Comparison of ENCODE assay signal across 18 cellular contexts in the genomic region with DNA sequence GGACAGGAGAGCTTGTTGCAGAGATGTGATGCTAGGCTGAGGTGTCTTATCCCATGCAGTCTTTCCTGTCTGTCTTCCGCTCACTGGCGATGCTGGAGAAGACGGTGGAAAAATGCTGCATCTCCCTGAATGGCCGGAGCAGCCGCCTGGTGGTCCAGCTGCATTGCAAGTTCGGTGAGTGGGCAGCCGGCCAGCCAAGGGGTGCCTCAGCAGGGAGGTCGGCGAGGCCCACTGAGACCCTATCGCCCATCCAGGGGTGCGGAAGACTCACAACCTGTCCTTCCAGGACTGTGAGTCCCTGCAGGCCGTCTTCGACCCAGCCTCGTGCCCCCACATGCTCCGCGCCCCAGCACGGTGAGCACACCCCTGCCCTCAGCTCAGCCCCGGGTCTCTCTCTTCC. TPM values are rescaled to one million over a fixed set of nuclear protein-coding genes. Genes with fewer than 3 reads are reported as not detected.
A peak's percentile ranks its signal among the peaks of the same experiment; 100 is the strongest.
DNase-seq lines count a peak whose midpoint lies in the region; ATAC-seq lines count a peak whose summit lies in the region.
"Had no signal": no experiment of that assay in that cellular context is flagged by ENCODE, and none has a peak within 500 bp of the region (broad histone marks: within the 10 kb centered on the region; RNA-seq: fewer than 3 reads in every experiment).

No MANE protein-coding gene starts in this region.

- POLR2A ChIA-PET in activated CD8-positive, alpha-beta T cell treated with anti-CD3 and anti-CD28 coated beads, Interleukin-2, amount 10 ng/mL, durations not matched to agents 7 days and 5 days (lab: Charles Lee) = no interaction called here

- no peak for ATAC-seq in activated CD8-positive, alpha-beta T cell treated with anti-CD3 and anti-CD28 coated beads, Interleukin-2, amount 10 ng/mL, durations not matched to agents 7 days and 5 days
- no peak for ATAC-seq in stimulated activated naive CD8-positive, alpha-beta T cell treated with anti-CD3 and anti-CD28 coated beads, Interleukin-15, amount 100 ng/mL, for 72 hours
- no peak for ATAC-seq in GM19023 (IDR thresholded peaks at IDR 0.05; ENCODE audit: unreplicated experiment)
- ATAC-seq in left colon = no peak
- ATAC-seq: right cardiac atrium, SK-N-SH treated with all-trans-retinoic acid at 6 μM for 48 hours had no signal

- intact Hi-C loops in left colon (cut with DNase I, micrococcal nuclease) = loop anchor here in 1 of 2 donors (10.0 kb wide), 1 partner anchor 111 kb away; a partner anchor contains a TSS

- WGBS in mesenchymal stem cell = 96% methylated on average over 18 of the region's 18 CpGs

- H4K8ac ChIP-seq in mesenchymal stem cell (ENCODE audit: low read length) = no peak overlapping the region

- no peak overlapping the region for H2BK15ac ChIP-seq in mesenchymal stem cell (ENCODE audit: low read depth, poor library complexity, severe bottlenecking)

- H2BK5ac ChIP-seq in mesenchymal stem cell (ENCODE audit: low read depth, low read length, poor library complexity, severe bottlenecking) = no peak overlapping the region

- H3K9ac ChIP-seq in mesenchymal stem cell (ENCODE audit: low read length) = no peak overlapping the region

- H3K36me3 Mint-ChIP-seq in activated naive CD4-positive, alpha-beta T cell treated with anti-CD3 and anti-CD28 coated beads, Interleukin-2, amount 10 ng/mL, durations not matched to agents 7 days and 5 days = peaks cover 37% of the 10 kb centered on the region
- H3K36me3 Mint-ChIP-seq in activated CD8-positive, alpha-beta T cell treated with anti-CD3 and anti-CD28 coated beads, Interleukin-2, amount 10 ng/mL, durations not matched to agents 7 days and 5 days (ENCODE audit: low read depth) = peaks cover 48% of the 10 kb centered on the region

- DNase-seq in activated naive CD4-positive, alpha-beta T cell treated with anti-CD3 and anti-CD28 coated beads, Interleukin-2, amount 10 ng/mL, durations not matched to agents 7 days and 5 days = no peak
- DNase-seq in activated naive CD4-positive, alpha-beta T cell (lab: John Stamatoyannopoulos, UW) = no peak
- no peak for DNase-seq in activated CD8-positive, alpha-beta T cell treated with anti-CD3 and anti-CD28 coated beads, Interleukin-2, amount 10 ng/mL, durations not matched to agents 7 days and 5 days
- DNase-seq in mesenchymal stem cell (no peak), NCI-H1436 treated with DMSO at 0.1 percent for 48 hours (lab: John Stamatoyannopoulos, UW) (no peak), left colon (no peak)
- peak in 1 of 2 donors; percentile 10 for DNase-seq in stimulated activated naive CD8-positive, alpha-beta T cell treated with anti-CD3 and anti-CD28 coated beads, Interleukin-15, amount 100 ng/mL, for 72 hours
- DNase-seq: DMS 273 treated with DMSO at 0.1 percent for 48 hours; dorsolateral prefrontal cortex; left ventricle myocardium inferior; NCI-H2029; NCI-H510A; stimulated activated CD4-positive, alpha-beta T cell treated with anti-CD3 and anti-CD28 coated beads, Interleukin-1b, Interleukin-23, amount 100 ng/mL, for 48 hours; transverse colon had no signal

- H3K27me3 Mint-ChIP-seq in activated naive CD4-positive, alpha-beta T cell treated with anti-CD3 and anti-CD28 coated beads, Interleukin-2, amount 10 ng/mL, durations not matched to agents 7 days and 5 days = no peaks in the 10 kb centered on the region
- H3K27me3 Mint-ChIP-seq in activated CD8-positive, alpha-beta T cell treated with anti-CD3 and anti-CD28 coated beads, Interleukin-2, amount 10 ng/mL, durations not matched to agents 7 days and 5 days (ENCODE audit: low read depth) = no peaks in the 10 kb centered on the region
- H3K27me3 Mint-ChIP-seq in stimulated activated naive CD8-positive, alpha-beta T cell treated with anti-CD3 and anti-CD28 coated beads, Interleukin-15, amount 100 ng/mL, for 72 hours = no peaks in the 10 kb centered on the region

- CTCF ChIA-PET in activated naive CD4-positive, alpha-beta T cell treated with anti-CD3 and anti-CD28 coated beads, Interleukin-2, amount 10 ng/mL, durations not matched to agents 7 days and 5 days (lab: Charles Lee) = interaction anchor here (1.6 kb wide), 1 partner anchor 112 kb away, joined by 4 read pairs; a partner anchor contains a TSS
- CTCF ChIA-PET in activated CD8-positive, alpha-beta T cell treated with anti-CD3 and anti-CD28 coated beads, Interleukin-2, amount 10 ng/mL, durations not matched to agents 7 days and 5 days (lab: Charles Lee) = interaction anchor here (4.1 to 31.4 kb wide), 3 partner anchors 8 to 36 kb away, joined by 32 to 998 read pairs (median 36); a partner anchor contains a TSS

- no peak overlapping the region for H2BK120ac ChIP-seq in mesenchymal stem cell (ENCODE audit: low read depth, low read length)

- H3K79me1 ChIP-seq in mesenchymal stem cell (replicated peaks; ENCODE audit: low read length, poor library complexity, severe bottlenecking) = peaks cover 38% of the 10 kb centered on the region

- peaks cover 28 to 45% of the 10 kb centered on the region in 2 experiments for H3K36me3 ChIP-seq in mesenchymal stem cell (ENCODE audit: control insufficient read depth in 1 of 2, insufficient read depth in 2 of 2, low read depth in 1 of 2, low read length in 2 of 2)

- no peaks in the 10 kb centered on the region for H3K9me3 ChIP-seq in mesenchymal stem cell (ENCODE audit: control insufficient read depth, low read length)
- H3K9me3 ChIP-seq: left ventricle myocardium inferior, transverse colon had no signal

- H2AK5ac ChIP-seq in mesenchymal stem cell (ENCODE audit: low read length, severe bottlenecking) = no peak overlapping the region

- H2BK12ac ChIP-seq in mesenchymal stem cell (ENCODE audit: low read length in 2 of 2) = no peak overlapping the region

- H3K18ac ChIP-seq in mesenchymal stem cell (ENCODE audit: low read depth in 1 of 2, low read length in 2 of 2) = no peak overlapping the region

- no peak overlapping the region for H3K4ac ChIP-seq in mesenchymal stem cell (ENCODE audit: low read depth in 1 of 2, low read length in 2 of 2)

- no peak overlapping the region for H3K4me3 ChIP-seq in mesenchymal stem cell (ENCODE audit: insufficient read depth in 1 of 2, low read depth in 1 of 2, low read length in 2 of 2)

- peaks cover 21% of the 10 kb centered on the region for H3K4me1 ChIP-seq in mesenchymal stem cell (ENCODE audit: control insufficient read depth, insufficient read depth, low read depth, low read length)

- H3K23ac ChIP-seq in mesenchymal stem cell (ENCODE audit: low read length in 2 of 2) = peak overlapping the region in 1 of 2 experiments; percentile 74

- no peak overlapping the region for H3K27ac Mint-ChIP-seq in activated naive CD4-positive, alpha-beta T cell treated with anti-CD3 and anti-CD28 coated beads, Interleukin-2, amount 10 ng/mL, durations not matched to agents 7 days and 5 days
- peak overlapping the region; percentile 18 for H3K27ac Mint-ChIP-seq in activated CD8-positive, alpha-beta T cell treated with anti-CD3 and anti-CD28 coated beads, Interleukin-2, amount 10 ng/mL, durations not matched to agents 7 days and 5 days
- peak overlapping the region in 1 of 2 donors; percentile 44 for H3K27ac Mint-ChIP-seq in stimulated activated naive CD8-positive, alpha-beta T cell treated with anti-CD3 and anti-CD28 coated beads, Interleukin-15, amount 100 ng/mL, for 72 hours

- H3K27me3 ChIP-seq in mesenchymal stem cell (ENCODE audit: control insufficient read depth in 1 of 2, insufficient read depth in 1 of 2, low read length in 2 of 2) = no peaks in the 10 kb centered on the region
- H3K27me3 ChIP-seq: dorsolateral prefrontal cortex, transverse colon had no signal

- H3K4me1 Mint-ChIP-seq in activated naive CD4-positive, alpha-beta T cell treated with anti-CD3 and anti-CD28 coated beads, Interleukin-2, amount 10 ng/mL, durations not matched to agents 7 days and 5 days = peaks cover 63% of the 10 kb centered on the region
- peaks cover 69% of the 10 kb centered on the region for H3K4me1 Mint-ChIP-seq in activated CD8-positive, alpha-beta T cell treated with anti-CD3 and anti-CD28 coated beads, Interleukin-2, amount 10 ng/mL, durations not matched to agents 7 days and 5 days (ENCODE audit: low read depth)
- peaks cover 73% of the 10 kb centered on the region for H3K4me1 Mint-ChIP-seq in stimulated activated naive CD8-positive, alpha-beta T cell treated with anti-CD3 and anti-CD28 coated beads, Interleukin-15, amount 100 ng/mL, for 72 hours

- H3K27ac ChIP-seq in mesenchymal stem cell (ENCODE audit: low read length, poor library complexity, severe bottlenecking) = no peak overlapping the region
- H3K27ac ChIP-seq: left ventricle myocardium inferior had no signal

- no peak overlapping the region for H3K4me2 ChIP-seq in mesenchymal stem cell (ENCODE audit: low read length, poor library complexity, severe bottlenecking)

- H4K91ac ChIP-seq in mesenchymal stem cell (ENCODE audit: low read length) = peak overlapping the region; percentile 18

- H3K14ac ChIP-seq in mesenchymal stem cell (ENCODE audit: low read length in 2 of 2) = no peak overlapping the region

- H2AFZ ChIP-seq in mesenchymal stem cell (ENCODE audit: low read depth, low read length) = no peak overlapping the region

- peak overlapping the region; percentile 93 for H3K4me3 Mint-ChIP-seq in activated naive CD4-positive, alpha-beta T cell treated with anti-CD3 and anti-CD28 coated beads, Interleukin-2, amount 10 ng/mL, durations not matched to agents 7 days and 5 days
- H3K4me3 Mint-ChIP-seq in activated CD8-positive, alpha-beta T cell treated with anti-CD3 and anti-CD28 coated beads, Interleukin-2, amount 10 ng/mL, durations not matched to agents 7 days and 5 days = peak overlapping the region; percentile 97
- H3K4me3 Mint-ChIP-seq in stimulated activated naive CD8-positive, alpha-beta T cell treated with anti-CD3 and anti-CD28 coated beads, Interleukin-15, amount 100 ng/mL, for 72 hours = peak overlapping the region; percentile 94 to 95

- no peaks in the 10 kb centered on the region for H3K9me3 Mint-ChIP-seq in activated naive CD4-positive, alpha-beta T cell treated with anti-CD3 and anti-CD28 coated beads, Interleukin-2, amount 10 ng/mL, durations not matched to agents 7 days and 5 days
- H3K9me3 Mint-ChIP-seq in activated CD8-positive, alpha-beta T cell treated with anti-CD3 and anti-CD28 coated beads, Interleukin-2, amount 10 ng/mL, durations not matched to agents 7 days and 5 days (ENCODE audit: insufficient read depth) = no peaks in the 10 kb centered on the region
- H3K9me3 Mint-ChIP-seq in stimulated activated naive CD8-positive, alpha-beta T cell treated with anti-CD3 and anti-CD28 coated beads, Interleukin-15, amount 100 ng/mL, for 72 hours = no peaks in the 10 kb centered on the region

RNA-seq across cellular contexts. Expression of a gene that starts 1.7 kb away (rescaled TPM):
- total RNA-seq in activated CD8-positive, alpha-beta T cell treated with anti-CD3 and anti-CD28 coated beads, Interleukin-2, amount 10 ng/mL, durations not matched to agents 7 days and 5 days = 10 to 100 TPM; 59.5 to 60.4 TPM
- 8.5 TPM for polyA plus RNA-seq in mesenchymal stem cell (2013, experiment 1 of 2)
- polyA plus RNA-seq in mesenchymal stem cell (2013, experiment 2 of 2) = 7.7 TPM
- 10 to 100 TPM; 27.4 to 40.6 TPM for total RNA-seq in left colon

RNA-seq across cellular contexts. Expression of a gene that starts 8.2 kb away (rescaled TPM):
- 100 to 1,000 TPM; 429 to 434 TPM for total RNA-seq in activated CD8-positive, alpha-beta T cell treated with anti-CD3 and anti-CD28 coated beads, Interleukin-2, amount 10 ng/mL, durations not matched to agents 7 days and 5 days
- polyA plus RNA-seq in mesenchymal stem cell (2013, experiment 1 of 2) = 157 TPM
- polyA plus RNA-seq in mesenchymal stem cell (2013, experiment 2 of 2) = 161 TPM
- total RNA-seq in left colon = 100 to 1,000 TPM; 214 to 243 TPM

RNA-seq across cellular contexts. Expression of a gene that starts 10.4 kb away (rescaled TPM):
- total RNA-seq in activated CD8-positive, alpha-beta T cell treated with anti-CD3 and anti-CD28 coated beads, Interleukin-2, amount 10 ng/mL, durations not matched to agents 7 days and 5 days = 100 to 1,000 TPM; 345 to 352 TPM
- not detected for polyA plus RNA-seq in mesenchymal stem cell (2013, experiment 1 of 2)
- not detected for polyA plus RNA-seq in mesenchymal stem cell (2013, experiment 2 of 2)
- total RNA-seq in left colon = 1 to 10 TPM; 3.0 to 4.2 TPM
- total RNA-seq: M059J had no signal

RNA-seq across cellular contexts. Expression of a gene that starts 20.0 kb away (rescaled TPM):
- under 1 TPM; 0.29 to 0.50 TPM for total RNA-seq in activated CD8-positive, alpha-beta T cell treated with anti-CD3 and anti-CD28 coated beads, Interleukin-2, amount 10 ng/mL, durations not matched to agents 7 days and 5 days
- 5.7 TPM for polyA plus RNA-seq in mesenchymal stem cell (2013, experiment 1 of 2)
- polyA plus RNA-seq in mesenchymal stem cell (2013, experiment 2 of 2) = 5.8 TPM
- total RNA-seq in left colon = 1 to 10 TPM; 2.2 to 2.4 TPM

RNA-seq across cellular contexts. Expression of a gene that starts 22.0 kb away (rescaled TPM):
- 1 to 10 TPM; 4.8 to 4.9 TPM for total RNA-seq in activated CD8-positive, alpha-beta T cell treated with anti-CD3 and anti-CD28 coated beads, Interleukin-2, amount 10 ng/mL, durations not matched to agents 7 days and 5 days
- 0.11 TPM for polyA plus RNA-seq in mesenchymal stem cell (2013, experiment 1 of 2)
- polyA plus RNA-seq in mesenchymal stem cell (2013, experiment 2 of 2) = 0.07 TPM
- total RNA-seq in left colon = 1 to 10 TPM in 1 of 2 donors, under 1 TPM in 1; 0.61 to 2.5 TPM

Comparison
In these comparisons a context has a peak if more than half of its experiments do, and no peak if none do; other contexts are left out.
1. RNA of a gene that starts 10.4 kb away (total RNA-seq): 345 to 352 TPM in activated CD8-positive, alpha-beta T cell treated with anti-CD3 and anti-CD28 coated beads, Interleukin-2, amount 10 ng/mL, durations not matched to agents 7 days and 5 days; 3.0 to 4.2 TPM in left colon; every median in the first group is over 10 times any median in the second.
2. Peak in every context shown above with its lines, with median percentiles within 50 percentile points of each other: H3K4me3 Mint-ChIP-seq.